1 cellular context compared by ENCODE assay signal in genomic region chr5:10303699-10304170, GRCh38.
TF ChIP-seq lines count a peak whose summit lies in the region.

No MANE protein-coding gene starts in this region.

TF ChIP-seq in K562, 482 proteins besides CTCF, POLR2A, EP300 and RAD21 (continued from another document and continues in another):
- TF ChIP-seq CUX1 (CRISPR knock-in tag; IDR thresholded peaks at IDR 0.05) (peak; percentile 85; the same call in 1 of the 2 replicates), CSDE1 (IDR thresholded peaks at IDR 0.05) (no peak), U2AF1 (optimal IDR thresholded peaks at IDR 0.05; ENCODE audit: low read depth, low read length) (no peak), NFIC (IDR thresholded peaks at IDR 0.05) (no peak), ZNF695 (CRISPR knock-in tag; IDR thresholded peaks at IDR 0.05) (peak; percentile 90), SMARCA5 (IDR thresholded peaks at IDR 0.05) (no peak), CTCFL (IDR thresholded peaks at IDR 0.05; ENCODE audit: borderline replicate concordance, insufficient read depth, low read depth, low read length, poor library complexity, severe bottlenecking) (no peak), PKNOX1 (IDR thresholded peaks at IDR 0.05) (peak; percentile 39; the same call in 1 of the 2 replicates), U2AF2 (optimal IDR thresholded peaks at IDR 0.05; ENCODE audit: low read depth, low read length) (no peak), MTA3 (IDR thresholded peaks at IDR 0.05; ENCODE audit: borderline replicate concordance) (peak; percentile 80), ZNF668 (CRISPR knock-in tag; IDR thresholded peaks at IDR 0.05) (peak; percentile 88), STAG1 (CRISPR knock-in tag; IDR thresholded peaks at IDR 0.05; ENCODE audit: borderline replicate concordance) (no peak), ESRRB (CRISPR knock-in tag; IDR thresholded peaks at IDR 0.05; ENCODE audit: borderline replicate concordance) (no peak), NFIX (CRISPR knock-in tag; IDR thresholded peaks at IDR 0.05; ENCODE audit: low read depth) (no peak), ZNF644 (tag; IDR thresholded peaks at IDR 0.05; ENCODE audit: low read depth) (peak; percentile 89), ZNF408 (CRISPR knock-in tag; IDR thresholded peaks at IDR 0.05; ENCODE audit: low read depth) (no peak), MTA1 (IDR thresholded peaks at IDR 0.05; ENCODE audit: borderline replicate concordance) (no peak), ZBTB7A (IDR thresholded peaks at IDR 0.05; ENCODE audit: borderline replicate concordance, control insufficient read depth, low read depth, low read length) (no peak), ZNF184 (CRISPR knock-in tag; IDR thresholded peaks at IDR 0.05) (no peak), NCOA6 (IDR thresholded peaks at IDR 0.05) (no peak), TCF3 (CRISPR knock-in tag; IDR thresholded peaks at IDR 0.05) (peak; percentile 79), TEAD4 (IDR thresholded peaks at IDR 0.05; ENCODE audit: low read length) (peak; percentile 67), TEAD4 (CRISPR knock-in tag; IDR thresholded peaks at IDR 0.05; ENCODE audit: borderline replicate concordance) (no peak), MBD2 (IDR thresholded peaks at IDR 0.05; ENCODE audit: borderline replicate concordance, low read depth) (peak; percentile 18; the same call in 1 of the 2 replicates), STAT5A (IDR thresholded peaks at IDR 0.05; ENCODE audit: borderline replicate concordance, low read length) (no peak; the same call in 1 of the 2 replicates), E2F4 (CRISPR knock-in tag; IDR thresholded peaks at IDR 0.05; ENCODE audit: low read depth) (no peak), AFF4 (CRISPR knock-in tag; IDR thresholded peaks at IDR 0.05) (0 out of 2 replicates have a peak, but pooled peaks have one; percentile 48), ZNF311 (CRISPR knock-in tag; IDR thresholded peaks at IDR 0.05) (peak; percentile 95), NR0B1 (IDR thresholded peaks at IDR 0.05; ENCODE audit: partially characterized antibody) (no peak), RHOXF2B (CRISPR knock-in tag; conservative IDR thresholded peaks at IDR 0.05) (no peak; the same call in 1 of the 2 replicates), L3MBTL2 (IDR thresholded peaks at IDR 0.05) (peak; percentile 97), POLR2H (tag; IDR thresholded peaks at IDR 0.05; ENCODE audit: low read depth) (no peak), TAL1 (IDR thresholded peaks at IDR 0.05) (peak; percentile 51; the same call in 1 of the 2 replicates)
- TF ChIP-seq, protein P1, sequence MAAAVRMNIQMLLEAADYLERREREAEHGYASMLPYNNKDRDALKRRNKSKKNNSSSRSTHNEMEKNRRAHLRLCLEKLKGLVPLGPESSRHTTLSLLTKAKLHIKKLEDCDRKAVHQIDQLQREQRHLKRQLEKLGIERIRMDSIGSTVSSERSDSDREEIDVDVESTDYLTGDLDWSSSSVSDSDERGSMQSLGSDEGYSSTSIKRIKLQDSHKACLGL (CRISPR knock-in tag; IDR thresholded peaks at IDR 0.05; ENCODE audit: borderline replicate concordance, poor library complexity, severe bottlenecking), result no peak
- TF ChIP-seq, protein P2, sequence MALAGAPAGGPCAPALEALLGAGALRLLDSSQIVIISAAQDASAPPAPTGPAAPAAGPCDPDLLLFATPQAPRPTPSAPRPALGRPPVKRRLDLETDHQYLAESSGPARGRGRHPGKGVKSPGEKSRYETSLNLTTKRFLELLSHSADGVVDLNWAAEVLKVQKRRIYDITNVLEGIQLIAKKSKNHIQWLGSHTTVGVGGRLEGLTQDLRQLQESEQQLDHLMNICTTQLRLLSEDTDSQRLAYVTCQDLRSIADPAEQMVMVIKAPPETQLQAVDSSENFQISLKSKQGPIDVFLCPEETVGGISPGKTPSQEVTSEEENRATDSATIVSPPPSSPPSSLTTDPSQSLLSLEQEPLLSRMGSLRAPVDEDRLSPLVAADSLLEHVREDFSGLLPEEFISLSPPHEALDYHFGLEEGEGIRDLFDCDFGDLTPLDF (CRISPR knock-in tag; IDR thresholded peaks at IDR 0.05), result no peak
- TF ChIP-seq, protein P3, sequence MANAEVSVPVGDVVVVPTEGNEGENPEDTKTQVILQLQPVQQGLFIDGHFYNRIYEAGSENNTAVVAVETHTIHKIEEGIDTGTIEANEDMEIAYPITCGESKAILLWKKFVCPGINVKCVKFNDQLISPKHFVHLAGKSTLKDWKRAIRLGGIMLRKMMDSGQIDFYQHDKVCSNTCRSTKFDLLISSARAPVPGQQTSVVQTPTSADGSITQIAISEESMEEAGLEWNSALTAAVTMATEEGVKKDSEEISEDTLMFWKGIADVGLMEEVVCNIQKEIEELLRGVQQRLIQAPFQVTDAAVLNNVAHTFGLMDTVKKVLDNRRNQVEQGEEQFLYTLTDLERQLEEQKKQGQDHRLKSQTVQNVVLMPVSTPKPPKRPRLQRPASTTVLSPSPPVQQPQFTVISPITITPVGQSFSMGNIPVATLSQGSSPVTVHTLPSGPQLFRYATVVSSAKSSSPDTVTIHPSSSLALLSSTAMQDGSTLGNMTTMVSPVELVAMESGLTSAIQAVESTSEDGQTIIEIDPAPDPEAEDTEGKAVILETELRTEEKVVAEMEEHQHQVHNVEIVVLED (CRISPR knock-in tag; IDR thresholded peaks at IDR 0.05), result peak; percentile 74
- TF ChIP-seq, protein P4, sequence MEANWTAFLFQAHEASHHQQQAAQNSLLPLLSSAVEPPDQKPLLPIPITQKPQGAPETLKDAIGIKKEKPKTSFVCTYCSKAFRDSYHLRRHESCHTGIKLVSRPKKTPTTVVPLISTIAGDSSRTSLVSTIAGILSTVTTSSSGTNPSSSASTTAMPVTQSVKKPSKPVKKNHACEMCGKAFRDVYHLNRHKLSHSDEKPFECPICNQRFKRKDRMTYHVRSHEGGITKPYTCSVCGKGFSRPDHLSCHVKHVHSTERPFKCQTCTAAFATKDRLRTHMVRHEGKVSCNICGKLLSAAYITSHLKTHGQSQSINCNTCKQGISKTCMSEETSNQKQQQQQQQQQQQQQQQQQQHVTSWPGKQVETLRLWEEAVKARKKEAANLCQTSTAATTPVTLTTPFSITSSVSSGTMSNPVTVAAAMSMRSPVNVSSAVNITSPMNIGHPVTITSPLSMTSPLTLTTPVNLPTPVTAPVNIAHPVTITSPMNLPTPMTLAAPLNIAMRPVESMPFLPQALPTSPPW (CRISPR knock-in tag; IDR thresholded peaks at IDR 0.05), result peak; percentile 64
